ENCODE assay signal across 24 cellular contexts in genomic region chr6:628772-629171, GRCh38. TPM values are rescaled to one million over a fixed set of nuclear protein-coding genes. Genes with fewer than 3 reads are reported as not detected.
DNase-seq lines count a peak whose midpoint lies in the region; ATAC-seq and TF ChIP-seq lines count a peak whose summit lies in the region.
"Had no signal": no experiment of that assay in that cellular context is flagged by ENCODE, and none has a peak within 500 bp of the region (broad histone marks: within the 10 kb centered on the region; RNA-seq: fewer than 3 reads in every experiment).

No MANE protein-coding gene starts in this region.

- peak; percentile 9 for DNase-seq in stimulated activated CD4-positive, alpha-beta T cell treated with anti-CD3 and anti-CD28 coated beads, Interleukin-15, amount 100 ng/mL, for 24 hours
- no peak for DNase-seq in stimulated activated CD4-positive, alpha-beta T cell treated with anti-CD3 and anti-CD28 coated beads, Interleukin-1b, Interleukin-23, amount 100 ng/mL, for 48 hours
- DNase-seq in GM19238 (ENCODE audit: insufficient read length, low spot score) (peak; percentile 16), activated B cell treated with CpG ODN at 0.5 μM for 24 hours (no peak), middle frontal gyrus (ENCODE audit: extremely low spot score, low spot score) (no peak), WERI-Rb-1 (no peak), GOT3 (lab: John Stamatoyannopoulos, UW) (no peak)
- DNase-seq in stimulated activated naive B cell treated with anti-CD40 and anti-IgM and Interleukin-4, amounts not matched to agents 10 μg/mL and 1 μg/mL and 100 μg/mL, for 72 hours: no peak
- DNase-seq: colonic mucosa, DMS153, endodermal cell, esophagus squamous epithelium, NCI-H1417 treated with DMSO at 0.1 percent for 48 hours, NCI-H446 treated with DMSO at 0.1 percent for 48 hours, PC-9, psoas muscle, SIG-M5 had no signal

- no peak overlapping the region for H3K4me3 Mint-ChIP-seq in activated B cell treated with CpG ODN at 0.5 μM for 24 hours
- no peak overlapping the region for H3K4me3 Mint-ChIP-seq in stimulated activated naive B cell treated with anti-CD40 and anti-IgM and Interleukin-4, amounts not matched to agents 10 μg/mL and 1 μg/mL and 100 μg/mL, for 72 hours
- H3K4me3 Mint-ChIP-seq: brain; CD14-positive monocyte; endodermal cell; stimulated activated effector memory CD8-positive, alpha-beta T cell treated with anti-CD3 and anti-CD28 coated beads, Interleukin-12 subunit alpha, Interleukin-12 subunit beta, amount 100 ng/mL, for 72 hours had no signal

- no peaks in the 10 kb centered on the region for H3K27me3 Mint-ChIP-seq in activated B cell treated with CpG ODN at 0.5 μM for 24 hours
- H3K27me3 Mint-ChIP-seq in stimulated activated naive B cell treated with anti-CD40 and anti-IgM and Interleukin-4, amounts not matched to agents 10 μg/mL and 1 μg/mL and 100 μg/mL, for 72 hours: no peaks in the 10 kb centered on the region
- H3K27me3 Mint-ChIP-seq: brain had no signal

- TF ChIP-seq CTCF in activated B cell treated with CpG ODN at 0.5 μM for 24 hours (IDR thresholded peaks at IDR 0.05) (no peak), WERI-Rb-1 (IDR thresholded peaks at IDR 0.05; ENCODE audit: low read depth, low read length) (no peak)

- no peaks in the 10 kb centered on the region for H3K9me3 Mint-ChIP-seq in activated B cell treated with CpG ODN at 0.5 μM for 24 hours
- no peaks in the 10 kb centered on the region for H3K9me3 Mint-ChIP-seq in stimulated activated naive B cell treated with anti-CD40 and anti-IgM and Interleukin-4, amounts not matched to agents 10 μg/mL and 1 μg/mL and 100 μg/mL, for 72 hours
- H3K9me3 Mint-ChIP-seq: brain; CD14-positive monocyte; endodermal cell; stimulated activated effector memory CD8-positive, alpha-beta T cell treated with anti-CD3 and anti-CD28 coated beads, Interleukin-12 subunit alpha, Interleukin-12 subunit beta, amount 100 ng/mL, for 72 hours had no signal

- H3K4me3 ChIP-seq in WERI-Rb-1 (ENCODE audit: low read depth, low read length): no peak overlapping the region
- H3K4me3 ChIP-seq: colonic mucosa, esophagus squamous epithelium, gastroesophageal sphincter, PC-9, psoas muscle, thoracic aorta had no signal

- no peaks in the 10 kb centered on the region for H3K9me3 ChIP-seq in WERI-Rb-1 (ENCODE audit: severe bottlenecking)
- H3K9me3 ChIP-seq: colonic mucosa, esophagus squamous epithelium, gastroesophageal sphincter, neutrophil, psoas muscle, thoracic aorta had no signal

- ATAC-seq in activated B cell treated with CpG ODN at 0.5 μM for 24 hours (ENCODE audit: low read depth): no peak
- ATAC-seq in stimulated activated naive B cell treated with anti-CD40 and anti-IgM and Interleukin-4, amounts not matched to agents 10 μg/mL and 1 μg/mL and 100 μg/mL, for 72 hours (replicated peaks): peak; percentile 55 to 62
- ATAC-seq: gastroesophageal sphincter; psoas muscle; stimulated activated effector memory CD8-positive, alpha-beta T cell treated with anti-CD3 and anti-CD28 coated beads, Interleukin-12 subunit alpha, Interleukin-12 subunit beta, amount 100 ng/mL, for 72 hours had no signal

- intact Hi-C loops in activated B cell treated with CpG ODN at 0.5 μM for 24 hours (cut with micrococcal nuclease): loop anchor here (5.0 kb wide), 1 partner anchor 84 kb away; no protein-coding TSS in a partner anchor

- CTCF ChIA-PET in activated B cell treated with CpG ODN at 0.5 μM for 24 hours (lab: Charles Lee): no interaction called here

- H3K27ac ChIP-seq in WERI-Rb-1: no peak overlapping the region
- H3K27ac ChIP-seq: colonic mucosa, esophagus squamous epithelium, gastroesophageal sphincter, neutrophil, PC-9, psoas muscle, thoracic aorta had no signal

- H3K36me3 Mint-ChIP-seq in activated B cell treated with CpG ODN at 0.5 μM for 24 hours (ENCODE audit: low read depth): peaks cover 52% of the 10 kb centered on the region
- peaks cover 23 to 31% of the 10 kb centered on the region in 2 donors for H3K36me3 Mint-ChIP-seq in stimulated activated naive B cell treated with anti-CD40 and anti-IgM and Interleukin-4, amounts not matched to agents 10 μg/mL and 1 μg/mL and 100 μg/mL, for 72 hours

- H3K4me1 Mint-ChIP-seq in activated B cell treated with CpG ODN at 0.5 μM for 24 hours: peaks cover 15% of the 10 kb centered on the region
- H3K4me1 Mint-ChIP-seq in stimulated activated naive B cell treated with anti-CD40 and anti-IgM and Interleukin-4, amounts not matched to agents 10 μg/mL and 1 μg/mL and 100 μg/mL, for 72 hours: peaks cover 11 to 13% of the 10 kb centered on the region in 2 donors
- H3K4me1 Mint-ChIP-seq: CD14-positive monocyte had no signal

- H3K36me3 ChIP-seq in WERI-Rb-1: peaks cover 4% of the 10 kb centered on the region
- H3K36me3 ChIP-seq: colonic mucosa had no signal

- H3K27ac Mint-ChIP-seq in activated B cell treated with CpG ODN at 0.5 μM for 24 hours: peak overlapping the region; percentile 35
- no peak overlapping the region for H3K27ac Mint-ChIP-seq in stimulated activated naive B cell treated with anti-CD40 and anti-IgM and Interleukin-4, amounts not matched to agents 10 μg/mL and 1 μg/mL and 100 μg/mL, for 72 hours
- H3K27ac Mint-ChIP-seq: brain; CD14-positive monocyte; endodermal cell; stimulated activated effector memory CD8-positive, alpha-beta T cell treated with anti-CD3 and anti-CD28 coated beads, Interleukin-12 subunit alpha, Interleukin-12 subunit beta, amount 100 ng/mL, for 72 hours had no signal

- POLR2A ChIA-PET in activated B cell treated with CpG ODN at 0.5 μM for 24 hours (lab: Charles Lee): no interaction called here

- no peaks in the 10 kb centered on the region for H3K27me3 ChIP-seq in WERI-Rb-1 (ENCODE audit: insufficient read depth, low read depth, severe bottlenecking)
- H3K27me3 ChIP-seq: colonic mucosa, esophagus squamous epithelium, gastroesophageal sphincter, neutrophil had no signal

RNA-seq across cellular contexts. Expression of gene HUS1B, which starts 28.1 kb away (rescaled TPM):
- total RNA-seq in activated B cell treated with CpG ODN at 0.5 μM for 24 hours: 1.3 and 2.7 TPM in 2 replicates
- total RNA-seq: G401 had no signal

Comparison
In these comparisons a context has a peak if more than half of its experiments do, and no peak if none do; other contexts are left out.
1. DNase-seq: peak in stimulated activated CD4-positive, alpha-beta T cell treated with anti-CD3 and anti-CD28 coated beads, Interleukin-15, amount 100 ng/mL, for 24 hours (single experiment) and GM19238 (single experiment); none in stimulated activated CD4-positive, alpha-beta T cell treated with anti-CD3 and anti-CD28 coated beads, Interleukin-1b, Interleukin-23, amount 100 ng/mL, for 48 hours (single experiment), activated B cell treated with CpG ODN at 0.5 μM for 24 hours (single experiment), stimulated activated naive B cell treated with anti-CD40 and anti-IgM and Interleukin-4, amounts not matched to agents 10 μg/mL and 1 μg/mL and 100 μg/mL, for 72 hours (single experiment), middle frontal gyrus (single experiment), WERI-Rb-1 (single experiment) and GOT3 (single experiment).